ENCODE assay signal across 19 cellular contexts in the genomic region with DNA sequence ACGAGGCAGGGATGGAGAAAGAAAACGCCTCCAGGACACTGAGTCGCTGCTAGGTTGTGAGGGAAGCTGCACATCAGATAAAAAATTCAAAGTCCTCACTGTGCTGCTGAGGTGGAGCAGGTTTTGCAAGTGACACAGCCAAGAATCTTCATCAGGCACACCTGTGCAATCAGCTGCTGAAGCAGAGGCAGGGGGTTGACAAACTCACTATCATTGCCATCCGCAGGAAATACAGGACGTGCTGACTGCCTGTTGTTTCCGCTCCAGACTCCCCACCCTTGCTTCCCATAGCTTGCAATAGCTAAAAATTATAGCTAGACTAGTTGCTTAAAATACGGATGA.
DNase-seq lines count a peak whose midpoint lies in the region; ATAC-seq and TF ChIP-seq lines count a peak whose summit lies in the region.
"Had no signal": no experiment of that assay in that cellular context is flagged by ENCODE, and none has a peak within 500 bp of the region (broad histone marks: within the 10 kb centered on the region; RNA-seq: fewer than 3 reads in every experiment).

No MANE protein-coding gene starts in this region.

- H3K4me3 ChIP-seq in mammary epithelial cell (replicated peaks in 1 of 3; ENCODE audit: insufficient read depth in 1 of 3, low read depth in 2 of 3, low read length in 3 of 3): no peak overlapping the region
- no peak overlapping the region for H3K4me3 ChIP-seq in breast epithelium
- peak overlapping the region; percentile 52 for H3K4me3 ChIP-seq in PC-3 (ENCODE audit: low read length)
- H3K4me3 ChIP-seq in endodermal cell (ENCODE audit: low read length): no peak overlapping the region
- H3K4me3 ChIP-seq: esophagus muscularis mucosa, GM12878, K562, left ventricle myocardium inferior, sigmoid colon, stomach had no signal

- H4K20me1 ChIP-seq in mammary epithelial cell (ENCODE audit: insufficient read depth, low read length) (no peaks in the 10 kb centered on the region), PC-3 (ENCODE audit: low read length) (no peaks in the 10 kb centered on the region)

- H3F3A ChIP-seq in PC-3 (ENCODE audit: low read length, unreplicated experiment): no peaks in the 10 kb centered on the region

- H3K4me3 Mint-ChIP-seq in endodermal cell: no peak overlapping the region
- H3K4me3 Mint-ChIP-seq: WTC11 had no signal

- CTCF ChIA-PET in mammary epithelial cell (lab: Charles Lee; ENCODE audit: low non-redundant PET) (interaction anchor here (0.7 kb wide), 1 partner anchor 208 kb away, joined by 4 read pairs; no protein-coding TSS in a partner anchor), PC-3 (lab: Charles Lee) (no interaction called here)

- no peak for TF ChIP-seq POLR2A in breast epithelium (IDR thresholded peaks at IDR 0.05)

- H3K36me3 ChIP-seq in mammary epithelial cell (ENCODE audit: insufficient read depth, low read length) (no peaks in the 10 kb centered on the region), breast epithelium (no peaks in the 10 kb centered on the region), PC-3 (ENCODE audit: low read depth, low read length) (no peaks in the 10 kb centered on the region), endodermal cell (ENCODE audit: control insufficient read depth, insufficient read depth, low read length) (no peaks in the 10 kb centered on the region)
- H3K36me3 ChIP-seq: esophagus muscularis mucosa, left ventricle myocardium inferior, sigmoid colon, stomach had no signal

- intact Hi-C loops in mammary epithelial cell (cut with micrococcal nuclease): no loop called here
- intact Hi-C loops in breast epithelium (cut with DNase I; ENCODE audit: low total_unique reads): no loop called here
- intact Hi-C loops in PC-3 (cut with micrococcal nuclease): no loop called here

- H3K9ac ChIP-seq in mammary epithelial cell (ENCODE audit: insufficient read depth, low read length) (no peak overlapping the region), PC-3 (ENCODE audit: low read length) (no peak overlapping the region), endodermal cell (ENCODE audit: extremely low read depth, low read length, poor library complexity, severe bottlenecking) (no peak overlapping the region)

- TF ChIP-seq CTCF in mammary epithelial cell (conservative IDR thresholded peaks at IDR 0.05 in 1 of 2, IDR thresholded peaks at IDR 0.05 in 1 of 2; ENCODE audit: extremely low read depth in 1 of 2, insufficient read depth in 1 of 2, low read depth in 1 of 2, low read length in 2 of 2): no peak
- TF ChIP-seq CTCF in breast epithelium (IDR thresholded peaks at IDR 0.05): no peak
- no peak for TF ChIP-seq CTCF in PC-3 (conservative IDR thresholded peaks at IDR 0.05; ENCODE audit: low read depth, low read length)
- TF ChIP-seq CTCF in endodermal cell (conservative IDR thresholded peaks at IDR 0.05): no peak

- H3K4me2 ChIP-seq in mammary epithelial cell (ENCODE audit: insufficient read depth, low read depth, low read length) (no peak overlapping the region), PC-3 (ENCODE audit: low read length) (peak overlapping the region; percentile 77)

- in situ Hi-C loops in mammary epithelial cell (cut with MboI; ENCODE audit: low sequenced_read_pairs in 2 of 2): loop anchor here in 1 of 2 donors (25.0 kb wide), 1 partner anchor 434 kb away; no protein-coding TSS in a partner anchor

- H3K27ac Mint-ChIP-seq in endodermal cell: no peak overlapping the region
- H3K27ac Mint-ChIP-seq: WTC11 had no signal

- ATAC-seq in PC-3 (peak; percentile 53), GM18909 (IDR thresholded peaks at IDR 0.05; ENCODE audit: poor library complexity, unreplicated experiment) (no peak)
- ATAC-seq: GM12878, K562, WTC11 had no signal

- H3K27ac ChIP-seq in mammary epithelial cell (ENCODE audit: insufficient read depth, low read depth, low read length) (no peak overlapping the region), breast epithelium (no peak overlapping the region), PC-3 (ENCODE audit: low read length) (no peak overlapping the region), endodermal cell (ENCODE audit: low read depth, low read length) (no peak overlapping the region)
- H3K27ac ChIP-seq: esophagus muscularis mucosa, left ventricle myocardium inferior, sigmoid colon, stomach had no signal

- POLR2A ChIA-PET in PC-3 (lab: Charles Lee; ENCODE audit: unreplicated experiment): no interaction called here

- no peaks in the 10 kb centered on the region for H3K9me3 ChIP-seq in mammary epithelial cell (replicated peaks; ENCODE audit: insufficient read depth, low read length)
- H3K9me3 ChIP-seq in breast epithelium: no peaks in the 10 kb centered on the region
- no peaks in the 10 kb centered on the region for H3K9me3 ChIP-seq in PC-3 (ENCODE audit: low read length)
- no peaks in the 10 kb centered on the region for H3K9me3 ChIP-seq in endodermal cell (ENCODE audit: control insufficient read depth, low read length)
- H3K9me3 ChIP-seq: esophagus muscularis mucosa, left ventricle myocardium inferior, sigmoid colon, stomach had no signal

- dilution Hi-C loops in mammary epithelial cell (cut with HindIII; ENCODE audit: low sequenced_read_pairs): no loop called here

- H3K4me1 ChIP-seq in mammary epithelial cell (ENCODE audit: insufficient read depth, low read length) (peaks cover 6% of the 10 kb centered on the region), breast epithelium (no peaks in the 10 kb centered on the region), PC-3 (ENCODE audit: insufficient read depth, low read length) (peaks cover 8% of the 10 kb centered on the region), endodermal cell (ENCODE audit: control insufficient read depth, insufficient read depth, low read length) (no peaks in the 10 kb centered on the region)
- H3K4me1 ChIP-seq: sigmoid colon had no signal

- WGBS in mammary epithelial cell (ENCODE audit: low coverage, missing lambda C conversion rate): 37% methylated on average over 7 of the region's 7 CpGs
- 89 to 95% methylated on average over 4 to 7 of the region's 7 CpGs for whole genome bisulfite sequencing in endodermal cell (ENCODE audit: insufficient coverage in 1 of 2, insufficient read length in 1 of 2), 2 experiments

- peaks cover 6% of the 10 kb centered on the region for H3K4me1 Mint-ChIP-seq in endodermal cell

- H3K9me3 Mint-ChIP-seq in endodermal cell: no peaks in the 10 kb centered on the region
- H3K9me3 Mint-ChIP-seq: WTC11 had no signal

- H2AFZ ChIP-seq in mammary epithelial cell (ENCODE audit: low read depth, low read length) (peak overlapping the region; percentile 13), PC-3 (ENCODE audit: low read length) (peak overlapping the region; percentile 74)

- H3K27me3 Mint-ChIP-seq in endodermal cell (ENCODE audit: insufficient read depth): no peaks in the 10 kb centered on the region

- no peaks in the 10 kb centered on the region for H3K27me3 ChIP-seq in mammary epithelial cell (ENCODE audit: insufficient read depth, low read length)
- H3K27me3 ChIP-seq in breast epithelium: no peaks in the 10 kb centered on the region
- H3K27me3 ChIP-seq in PC-3 (ENCODE audit: low read length): no peaks in the 10 kb centered on the region
- H3K27me3 ChIP-seq in endodermal cell (ENCODE audit: control insufficient read depth, insufficient read depth, low read length, poor library complexity, severe bottlenecking): no peaks in the 10 kb centered on the region

- H3K9me2 ChIP-seq in PC-3 (replicated peaks; ENCODE audit: low read length): no peaks in the 10 kb centered on the region

- H3K79me2 ChIP-seq in mammary epithelial cell (ENCODE audit: insufficient read depth, low read length): no peaks in the 10 kb centered on the region
- H3K79me2 ChIP-seq in PC-3 (ENCODE audit: low read length): no peaks in the 10 kb centered on the region

- H3K36me3 Mint-ChIP-seq in endodermal cell (ENCODE audit: low read depth): no peaks in the 10 kb centered on the region
- H3K36me3 Mint-ChIP-seq: WTC11 had no signal

- DNase-seq in mammary epithelial cell: no peak
- DNase-seq in breast epithelium (ENCODE audit: low spot score in 2 of 2): no peak
- DNase-seq in PC-3: peak; percentile 44
- peak; percentile 38 for DNase-seq in endodermal cell
- DNase-seq in ureter (ENCODE audit: low spot score): peak; percentile 36
- DNase-seq in NOMO-1 treated with dmso at 0.1 percent for 144 hours (lab: John Stamatoyannopoulos, UW; ENCODE audit: unreplicated experiment): no peak
- DNase-seq: AML-193, GDM1, left ventricle myocardium inferior, NCI-H1048, NCI-H2081, NCI-H510A, sigmoid colon had no signal

- BruUV-seq in mammary epithelial cell (replicated peaks; lab: Mats Ljungman, UMichigan): no TSS peak
- BruUV-seq in PC-3 (replicated peaks; lab: Mats Ljungman, UMichigan): no TSS peak

Comparison
In these comparisons a context has a peak if more than half of its experiments do, and no peak if none do; other contexts are left out.
1. DNase-seq: peak in PC-3 (single experiment), endodermal cell (single experiment) and ureter (single experiment); none in mammary epithelial cell (single experiment), breast epithelium (0 of 2) and NOMO-1 treated with dmso at 0.1 percent for 144 hours (single experiment).